Comparison of ENCODE assay signal across 17 cellular contexts in genomic region chr3:195227871-195228270, GRCh38. TPM values are rescaled to one million over a fixed set of nuclear protein-coding genes. Genes with fewer than 3 reads are reported as not detected.
DNase-seq lines count a peak whose midpoint lies in the region; ATAC-seq and TF ChIP-seq lines count a peak whose summit lies in the region.
"Had no signal": no experiment of that assay in that cellular context is flagged by ENCODE, and none has a peak within 500 bp of the region (broad histone marks: within the 10 kb centered on the region; RNA-seq: fewer than 3 reads in every experiment).

No MANE protein-coding gene starts in this region.

- intact Hi-C loops in lower lobe of right lung (cut with DNase I) (no loop called here), stomach (cut with DNase I; ENCODE audit: low total_unique reads) (no loop called here)

- no peak for ATAC-seq in activated CD8-positive, alpha-beta T cell treated with anti-CD3 and anti-CD28 coated beads, Interleukin-2, amount 10 ng/mL, durations not matched to agents 7 days and 5 days
- no peak for ATAC-seq in lower lobe of right lung
- ATAC-seq in HG03521 (IDR thresholded peaks at IDR 0.05; ENCODE audit: unreplicated experiment), result no peak
- ATAC-seq: gastroesophageal sphincter, right cardiac atrium had no signal

- peaks cover 7% of the 10 kb centered on the region for H3K36me3 Mint-ChIP-seq in activated CD8-positive, alpha-beta T cell treated with anti-CD3 and anti-CD28 coated beads, Interleukin-2, amount 10 ng/mL, durations not matched to agents 7 days and 5 days (ENCODE audit: low read depth)

- no peak overlapping the region for H3K27ac Mint-ChIP-seq in activated CD8-positive, alpha-beta T cell treated with anti-CD3 and anti-CD28 coated beads, Interleukin-2, amount 10 ng/mL, durations not matched to agents 7 days and 5 days
- H3K27ac Mint-ChIP-seq: dendritic cell treated with granulocyte-macrophage colony-stimulating factor and Interleukin-4, amounts not matched to agents 40 ng/mL and 50 ng/mL, for 4 days had no signal

- H3K4me3 Mint-ChIP-seq in activated CD8-positive, alpha-beta T cell treated with anti-CD3 and anti-CD28 coated beads, Interleukin-2, amount 10 ng/mL, durations not matched to agents 7 days and 5 days, result no peak overlapping the region
- H3K4me3 Mint-ChIP-seq: dendritic cell treated with granulocyte-macrophage colony-stimulating factor and Interleukin-4, amounts not matched to agents 40 ng/mL and 50 ng/mL, for 4 days had no signal

- CTCF ChIA-PET in activated CD8-positive, alpha-beta T cell treated with anti-CD3 and anti-CD28 coated beads, Interleukin-2, amount 10 ng/mL, durations not matched to agents 7 days and 5 days (lab: Charles Lee), result no interaction called here

- H3K27ac ChIP-seq in lower lobe of right lung (no peak overlapping the region), stomach (no peak overlapping the region)
- H3K27ac ChIP-seq: 22Rv1, BLaER1, epithelial cell of prostate, gastroesophageal sphincter had no signal

- peak; percentile 38 for DNase-seq in DMS53 (lab: John Stamatoyannopoulos, UW)
- DNase-seq in DMS53 treated with DMSO at 0.1 percent for 48 hours (lab: John Stamatoyannopoulos, UW; ENCODE audit: unreplicated experiment), result no peak
- peak; percentile 15 for DNase-seq in activated CD8-positive, alpha-beta T cell treated with anti-CD3 and anti-CD28 coated beads, Interleukin-2, amount 10 ng/mL, durations not matched to agents 7 days and 5 days
- peak; percentile 20 for DNase-seq in lower lobe of right lung
- DNase-seq in stomach, result peak; percentile 22
- DNase-seq in activated gamma-delta T cell (lab: John Stamatoyannopoulos, UW), result no peak
- DNase-seq in NCI-H69 (lab: John Stamatoyannopoulos, UW), result no peak
- DNase-seq: activated CD4-positive, alpha-beta T cell treated with anti-CD3 and anti-CD28 coated beads for 4 hours; NCI-H2227 treated with DMSO at 0.1 percent for 48 hours; NK-92 treated with Interleukin-12 subunit alpha and Interleukin-12 subunit beta, amount 100 ng/mL, for 24 hours had no signal

- POLR2A ChIA-PET in activated CD8-positive, alpha-beta T cell treated with anti-CD3 and anti-CD28 coated beads, Interleukin-2, amount 10 ng/mL, durations not matched to agents 7 days and 5 days (lab: Charles Lee), result no interaction called here

- H3K9me3 ChIP-seq in lower lobe of right lung (no peaks in the 10 kb centered on the region), stomach (no peaks in the 10 kb centered on the region)
- H3K9me3 ChIP-seq: BLaER1, gastroesophageal sphincter had no signal

- no peaks in the 10 kb centered on the region for H3K36me3 ChIP-seq in lower lobe of right lung
- H3K36me3 ChIP-seq in stomach, result peaks cover 0 to 8% (median 5%) of the 10 kb centered on the region in 4 donors

- TF ChIP-seq EP300 in stomach (IDR thresholded peaks at IDR 0.05), result no peak

- peaks cover 3% of the 10 kb centered on the region for H3K27me3 Mint-ChIP-seq in activated CD8-positive, alpha-beta T cell treated with anti-CD3 and anti-CD28 coated beads, Interleukin-2, amount 10 ng/mL, durations not matched to agents 7 days and 5 days (ENCODE audit: low read depth)

- TF ChIP-seq CTCF in lower lobe of right lung (IDR thresholded peaks at IDR 0.05) (no peak), stomach (IDR thresholded peaks at IDR 0.05) (no peak)

- H3K9me3 Mint-ChIP-seq in activated CD8-positive, alpha-beta T cell treated with anti-CD3 and anti-CD28 coated beads, Interleukin-2, amount 10 ng/mL, durations not matched to agents 7 days and 5 days (ENCODE audit: insufficient read depth), result no peaks in the 10 kb centered on the region
- H3K9me3 Mint-ChIP-seq: dendritic cell treated with granulocyte-macrophage colony-stimulating factor and Interleukin-4, amounts not matched to agents 40 ng/mL and 50 ng/mL, for 4 days had no signal

- WGBS in stomach, 5 donors, result 81 to 89% (median 85%) methylated on average over 6 of the region's 6 CpGs

- peaks cover 19% of the 10 kb centered on the region for H3K4me1 Mint-ChIP-seq in activated CD8-positive, alpha-beta T cell treated with anti-CD3 and anti-CD28 coated beads, Interleukin-2, amount 10 ng/mL, durations not matched to agents 7 days and 5 days (ENCODE audit: low read depth)

- H3K27me3 ChIP-seq in lower lobe of right lung (ENCODE audit: low read depth), result no peaks in the 10 kb centered on the region
- no peaks in the 10 kb centered on the region for H3K27me3 ChIP-seq in stomach
- H3K27me3 ChIP-seq: BLaER1, gastroesophageal sphincter had no signal

- H3K4me1 ChIP-seq in lower lobe of right lung (peaks cover 15% of the 10 kb centered on the region), stomach (peaks cover 0 to 19% (median 8%) of the 10 kb centered on the region in 4 donors)

- no peak for TF ChIP-seq POLR2A in stomach (IDR thresholded peaks at IDR 0.05)

- H3K4me3 ChIP-seq in lower lobe of right lung (no peak overlapping the region), stomach (no peak overlapping the region)
- H3K4me3 ChIP-seq: BLaER1, gastroesophageal sphincter had no signal

RNA-seq across cellular contexts. Expression of gene XXYLT1, which starts 43.1 kb away (rescaled TPM):
- total RNA-seq in activated CD8-positive, alpha-beta T cell treated with anti-CD3 and anti-CD28 coated beads, Interleukin-2, amount 10 ng/mL, durations not matched to agents 7 days and 5 days, result 10 to 100 TPM; 10.8 to 13.3 TPM
- total RNA-seq in lower lobe of right lung (8.9 TPM), stomach (10 to 100 TPM in 4 of 5 donors, not detected in 1; 11.4 to 41.5 (median 13.8) TPM)
- polyA plus RNA-seq in stomach, result 1 to 10 TPM; 2.1 to 6.9 (median 2.6) TPM

Comparison
In these comparisons a context has a peak if more than half of its experiments do, and no peak if none do; other contexts are left out.
1. DNase-seq: peak in DMS53 (single experiment), activated CD8-positive, alpha-beta T cell treated with anti-CD3 and anti-CD28 coated beads, Interleukin-2, amount 10 ng/mL, durations not matched to agents 7 days and 5 days (single experiment), lower lobe of right lung (single experiment) and stomach (single experiment); none in DMS53 treated with DMSO at 0.1 percent for 48 hours (single experiment), activated gamma-delta T cell (single experiment) and NCI-H69 (single experiment).